In genomic region chr18:741931-742512, GRCh38 we compare ENCODE assay signal across 1 cellular context.
TF ChIP-seq lines count a peak whose summit lies in the region.

No MANE protein-coding gene starts in this region.

TF ChIP-seq in H1, 55 proteins besides CTCF, POLR2A, EP300 and RAD21 (continued from another document):
- TF ChIP-seq SAP30 (IDR thresholded peaks at IDR 0.05; ENCODE audit: insufficient read depth, insufficient replicate concordance, low read length) (no peak), HDAC2 (IDR thresholded peaks at IDR 0.05; ENCODE audit: borderline replicate concordance in 1 of 2, low read depth in 2 of 2, low read length in 2 of 2) (no peak), ASH2L (IDR thresholded peaks at IDR 0.05; ENCODE audit: low read length) (no peak), EZH2 (IDR thresholded peaks at IDR 0.05; ENCODE audit: low read depth, low read length, severe bottlenecking) (no peak), RFX5 (IDR thresholded peaks at IDR 0.05; ENCODE audit: borderline replicate concordance, low read depth, low read length) (no peak), TAF7 (optimal IDR thresholded peaks at IDR 0.05; ENCODE audit: borderline replicate concordance, low read depth, low read length) (no peak), SIN3A (conservative IDR thresholded peaks at IDR 0.05 in 1 of 2, IDR thresholded peaks at IDR 0.05 in 1 of 2; ENCODE audit: low read depth in 1 of 2, low read length in 2 of 2) (no peak), CREB1 (IDR thresholded peaks at IDR 0.05) (no peak), SIRT6 (IDR thresholded peaks at IDR 0.05; ENCODE audit: low read length) (no peak), CHD1 (IDR thresholded peaks at IDR 0.05; ENCODE audit: low read depth, low read length) (no peak)
- TF ChIP-seq, protein P1, sequence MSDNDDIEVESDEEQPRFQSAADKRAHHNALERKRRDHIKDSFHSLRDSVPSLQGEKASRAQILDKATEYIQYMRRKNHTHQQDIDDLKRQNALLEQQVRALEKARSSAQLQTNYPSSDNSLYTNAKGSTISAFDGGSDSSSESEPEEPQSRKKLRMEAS (IDR thresholded peaks at IDR 0.05), result no peak
- TF ChIP-seq, protein P2, sequence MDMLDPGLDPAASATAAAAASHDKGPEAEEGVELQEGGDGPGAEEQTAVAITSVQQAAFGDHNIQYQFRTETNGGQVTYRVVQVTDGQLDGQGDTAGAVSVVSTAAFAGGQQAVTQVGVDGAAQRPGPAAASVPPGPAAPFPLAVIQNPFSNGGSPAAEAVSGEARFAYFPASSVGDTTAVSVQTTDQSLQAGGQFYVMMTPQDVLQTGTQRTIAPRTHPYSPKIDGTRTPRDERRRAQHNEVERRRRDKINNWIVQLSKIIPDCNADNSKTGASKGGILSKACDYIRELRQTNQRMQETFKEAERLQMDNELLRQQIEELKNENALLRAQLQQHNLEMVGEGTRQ (IDR thresholded peaks at IDR 0.05; ENCODE audit: low read length), result no peak
TF ChIP-seq in H1: peak in this region for 0.
